Comparison of ENCODE assay signal across 12 cellular contexts in genomic region chr18:74219056-74219455, GRCh38.
"Had no signal": no experiment of that assay in that cellular context is flagged by ENCODE, and none has a peak within 500 bp of the region (broad histone marks: within the 10 kb centered on the region; RNA-seq: fewer than 3 reads in every experiment).

No MANE protein-coding gene starts in this region.

- H3K4me3 ChIP-seq: hepatocyte, neural progenitor cell, ovary, thoracic aorta had no signal

- H3K36me3 ChIP-seq: neural progenitor cell, ovary, thoracic aorta had no signal

- DNase-seq: activated effector memory CD4-positive, alpha-beta T cell treated with Interleukin-2 at 50 U/mL for 16 hours; activated T-cell treated with anti-CD3 and anti-CD28 coated beads, Interleukin-2, amount 50 U/mL, for 24 hours; amniotic stem cell; ovary; stimulated activated CD4-positive, alpha-beta T cell treated with anti-CD3 and anti-CD28 coated beads, Interleukin-4, amount 100 ng/mL, for 24 hours had no signal

- H3K79me2 ChIP-seq: hepatocyte had no signal

- H2AFZ ChIP-seq: hepatocyte, neural progenitor cell had no signal

- H3K9ac ChIP-seq: neural progenitor cell had no signal

- ATAC-seq: activated CD4-positive, CD25-positive, alpha-beta regulatory T cell treated with anti-CD3 and anti-CD28 coated beads, Interleukin-2, amount 50 U/mL, for 24 hours had no signal

- H3K4me2 ChIP-seq: hepatocyte, neural progenitor cell had no signal

- H3K27me3 Mint-ChIP-seq: activated naive CD4-positive, alpha-beta T cell treated with anti-CD3 and anti-CD28 coated beads, Interleukin-2, amount 50 U/mL, for 24 hours had no signal

- H3K27ac Mint-ChIP-seq: activated naive CD4-positive, alpha-beta T cell treated with anti-CD3 and anti-CD28 coated beads, Interleukin-2, amount 50 U/mL, for 24 hours; activated T-cell treated with anti-CD3 and anti-CD28 coated beads, Interleukin-2, amount 50 U/mL, for 24 hours; neural progenitor cell; stimulated activated naive CD8-positive, alpha-beta T cell treated with anti-CD3 and anti-CD28 coated beads, Interleukin-15, Interleukin-2, amounts not matched to agents 100 ng/mL and 50 ng/mL, for 24 hours; T-helper 1 cell treated with Interleukin-12 subunit alpha and Interleukin-12 subunit beta and Interleukin-4 antibody, amounts not matched to agents 30 μg/mL and 1 μg/mL, for 36 hours had no signal

- H3K4me1 Mint-ChIP-seq: activated naive CD4-positive, alpha-beta T cell treated with anti-CD3 and anti-CD28 coated beads, Interleukin-2, amount 50 U/mL, for 24 hours; neural progenitor cell had no signal

- H3K9me3 Mint-ChIP-seq: activated naive CD4-positive, alpha-beta T cell treated with anti-CD3 and anti-CD28 coated beads, Interleukin-2, amount 50 U/mL, for 24 hours; activated T-cell treated with anti-CD3 and anti-CD28 coated beads, Interleukin-2, amount 50 U/mL, for 24 hours; stimulated activated naive CD8-positive, alpha-beta T cell treated with anti-CD3 and anti-CD28 coated beads, Interleukin-15, Interleukin-2, amounts not matched to agents 100 ng/mL and 50 ng/mL, for 24 hours; T-helper 1 cell treated with Interleukin-12 subunit alpha and Interleukin-12 subunit beta and Interleukin-4 antibody, amounts not matched to agents 30 μg/mL and 1 μg/mL, for 36 hours had no signal

- H3K4me1 ChIP-seq: neural progenitor cell had no signal

- H3K27me3 ChIP-seq: hepatocyte, neural progenitor cell, ovary had no signal

- H3K4me3 Mint-ChIP-seq: activated naive CD4-positive, alpha-beta T cell treated with anti-CD3 and anti-CD28 coated beads, Interleukin-2, amount 50 U/mL, for 24 hours; activated T-cell treated with anti-CD3 and anti-CD28 coated beads, Interleukin-2, amount 50 U/mL, for 24 hours; neural progenitor cell; stimulated activated naive CD8-positive, alpha-beta T cell treated with anti-CD3 and anti-CD28 coated beads, Interleukin-15, Interleukin-2, amounts not matched to agents 100 ng/mL and 50 ng/mL, for 24 hours; T-helper 1 cell treated with Interleukin-12 subunit alpha and Interleukin-12 subunit beta and Interleukin-4 antibody, amounts not matched to agents 30 μg/mL and 1 μg/mL, for 36 hours had no signal

- H3K36me3 Mint-ChIP-seq: activated naive CD4-positive, alpha-beta T cell treated with anti-CD3 and anti-CD28 coated beads, Interleukin-2, amount 50 U/mL, for 24 hours; neural progenitor cell had no signal

- H3K9me3 ChIP-seq: ovary, thoracic aorta had no signal

- H3K27ac ChIP-seq: hepatocyte, neural progenitor cell, ovary, thoracic aorta had no signal
